23 cellular contexts compared by ENCODE assay signal in genomic region chr19:46376241-46377153, GRCh38. TPM values are rescaled to one million over a fixed set of nuclear protein-coding genes. Genes with fewer than 3 reads are reported as not detected.
DNase-seq lines count a peak whose midpoint lies in the region; ATAC-seq and TF ChIP-seq lines count a peak whose summit lies in the region.
"Had no signal": no experiment of that assay in that cellular context is flagged by ENCODE, and none has a peak within 500 bp of the region (broad histone marks: within the 10 kb centered on the region; RNA-seq: fewer than 3 reads in every experiment).

No MANE protein-coding gene starts in this region.

- no peak overlapping the region for H3K4me2 ChIP-seq in MM.1S (ENCODE audit: low read depth, low read length)

- no peaks in the 10 kb centered on the region for H3K9me3 ChIP-seq in MM.1S (replicated peaks; ENCODE audit: insufficient read depth, low read length)
- H3K9me3 ChIP-seq: tibial nerve had no signal

- peak; percentile 73 for DNase-seq in cardiac septum (ENCODE audit: low spot score)
- DNase-seq in left cardiac atrium: no peak
- DNase-seq in left lobe of liver (ENCODE audit: low spot score): peak; percentile 41
- peak; percentile 56 for DNase-seq in sciatic nerve (ENCODE audit: low spot score)
- DNase-seq in ACHN: no peak
- no peak for DNase-seq in MM.1S
- DNase-seq in stimulated activated CD4-positive, alpha-beta T cell treated with anti-CD3 and anti-CD28 coated beads, Interleukin-4, amount 100 ng/mL, for 4 hours: no peak
- DNase-seq: activated CD4-positive, alpha-beta memory T cell treated with anti-CD3 and anti-CD28 coated beads, Interleukin-2, amount 10 ng/mL, durations not matched to agents 7 days and 5 days; activated CD4-positive, CD25-positive, alpha-beta regulatory T cell; activated T-cell treated with anti-CD3 and anti-CD28 coated beads, Interleukin-2, amount 50 U/mL, for 1 hour; DMS 273 treated with DMSO at 0.1 percent for 48 hours; foreskin fibroblast; left ventricle myocardium superior; NCI-H146; NCI-H2171 treated with DMSO at 0.1 percent for 48 hours; NCI-H524 treated with DMSO at 0.1 percent for 48 hours; stimulated activated naive B cell treated with anti-CD40 and anti-IgM and Interleukin-4, amounts not matched to agents 10 μg/mL and 1 μg/mL and 100 μg/mL, for 72 hours had no signal

- no peaks in the 10 kb centered on the region for H3K36me3 ChIP-seq in MM.1S (replicated peaks; ENCODE audit: insufficient read depth, low read length)

- ATAC-seq in left cardiac atrium: no peak
- ATAC-seq in left lobe of liver: no peak
- ATAC-seq in sciatic nerve: no peak
- no peak for ATAC-seq in GM19463 (IDR thresholded peaks at IDR 0.05; ENCODE audit: unreplicated experiment)
- ATAC-seq: K562; left ventricle myocardium superior; stimulated activated naive B cell treated with anti-CD40 and anti-IgM and Interleukin-4, amounts not matched to agents 10 μg/mL and 1 μg/mL and 100 μg/mL, for 72 hours had no signal

- H3K4me1 ChIP-seq in MM.1S (ENCODE audit: low read length): no peaks in the 10 kb centered on the region

- no peaks in the 10 kb centered on the region for H3K27me3 ChIP-seq in MM.1S (replicated peaks; ENCODE audit: insufficient read depth, low read length)
- H3K27me3 ChIP-seq: tibial nerve had no signal

- no peak overlapping the region for H3K9ac ChIP-seq in MM.1S (ENCODE audit: low read length)

- no peaks in the 10 kb centered on the region for H3F3A ChIP-seq in MM.1S (ENCODE audit: insufficient read depth, low read length)

- H3K27ac ChIP-seq in MM.1S (ENCODE audit: low read length): no peak overlapping the region

- intact Hi-C loops in cardiac septum (cut with DNase I): no loop called here
- intact Hi-C loops in left cardiac atrium (cut with DNase I): no loop called here
- intact Hi-C loops in sciatic nerve (cut with DNase I): no loop called here

- H2AFZ ChIP-seq in MM.1S (ENCODE audit: low read length): no peak overlapping the region

- no peaks in the 10 kb centered on the region for H3K9me2 ChIP-seq in MM.1S (replicated peaks; ENCODE audit: insufficient read depth, low read length)

- no peaks in the 10 kb centered on the region for H4K20me1 ChIP-seq in MM.1S (ENCODE audit: insufficient read depth, low read length)

- H3K4me3 ChIP-seq in MM.1S (ENCODE audit: low read length): no peak overlapping the region
- H3K4me3 ChIP-seq: K562, tibial nerve had no signal

- peaks cover 37% of the 10 kb centered on the region for H3K79me2 ChIP-seq in MM.1S (ENCODE audit: low read length)

- in situ Hi-C loops in ACHN (cut with HindIII; ENCODE audit: low pct_ligation_motif_present, low pct_unique_long_range_greater_than_20kb, low sequenced_read_pairs): no loop called here

- TF ChIP-seq CTCF in MM.1S (IDR thresholded peaks at IDR 0.05; ENCODE audit: low read length): no peak

RNA-seq across cellular contexts. Expression of gene PPP5C, which starts 29.6 kb away (rescaled TPM):
- total RNA-seq in cardiac septum: 82.8 TPM
- total RNA-seq in left cardiac atrium: 10 to 100 TPM; 60.5 to 75.1 TPM
- total RNA-seq in left lobe of liver: 35.5 TPM
- total RNA-seq in sciatic nerve: 46.9 TPM

RNA-seq across cellular contexts. Expression of gene CCDC8, which starts 36.9 kb away (rescaled TPM):
- total RNA-seq in cardiac septum (34.2 TPM), left cardiac atrium (10 to 100 TPM; 29.6 to 38.4 TPM), left lobe of liver (0.55 TPM), sciatic nerve (9.0 TPM)
- total RNA-seq: activated CD4-positive, alpha-beta memory T cell treated with anti-CD3 and anti-CD28 coated beads, Interleukin-2, amount 10 ng/mL, durations not matched to agents 7 days and 5 days; CD4-positive, alpha-beta T cell; mononuclear cell had no signal

RNA-seq across cellular contexts. Expression of gene PNMA8C, which starts 52.2 kb away (rescaled TPM):
- total RNA-seq in cardiac septum (0.16 TPM), left cardiac atrium (under 1 TPM; 0.09 to 0.16 TPM), left lobe of liver (not detected), sciatic nerve (not detected)
- total RNA-seq: activated CD4-positive, alpha-beta memory T cell treated with anti-CD3 and anti-CD28 coated beads, Interleukin-2, amount 10 ng/mL, durations not matched to agents 7 days and 5 days; CD4-positive, alpha-beta T cell; epithelial cell of proximal tubule; mononuclear cell had no signal

Comparison
In these comparisons a context has a peak if more than half of its experiments do, and no peak if none do; other contexts are left out.
1. DNase-seq: peak in cardiac septum (single experiment), left lobe of liver (single experiment) and sciatic nerve (single experiment); none in left cardiac atrium (single experiment), ACHN (single experiment), MM.1S (single experiment) and stimulated activated CD4-positive, alpha-beta T cell treated with anti-CD3 and anti-CD28 coated beads, Interleukin-4, amount 100 ng/mL, for 4 hours (0 of 2).